ENCODE assay signal across 20 cellular contexts in the genomic region with DNA sequence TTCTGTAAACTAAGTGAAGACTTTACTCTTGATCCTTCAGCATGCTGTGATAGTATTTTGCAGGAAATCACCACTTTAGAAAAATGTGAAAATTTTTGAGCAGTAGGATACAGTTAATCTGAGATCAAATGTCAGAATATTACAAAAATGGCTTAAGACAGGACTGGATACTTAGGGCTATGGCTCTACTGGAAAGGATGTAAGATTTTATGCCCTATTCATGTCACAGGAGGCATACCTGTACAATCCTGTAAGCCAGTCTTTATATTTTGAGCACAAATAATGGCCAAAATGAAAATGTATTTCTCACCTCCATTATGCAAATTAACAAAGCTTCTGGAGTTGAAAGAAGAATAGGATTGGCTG. TPM values are rescaled to one million over a fixed set of nuclear protein-coding genes. Genes with fewer than 3 reads are reported as not detected.
A peak's percentile ranks its signal among the peaks of the same experiment; 100 is the strongest.
DNase-seq lines count a peak whose midpoint lies in the region; ATAC-seq, FAIRE-seq and TF ChIP-seq lines count a peak whose summit lies in the region.
"Had no signal": no experiment of that assay in that cellular context is flagged by ENCODE, and none has a peak within 500 bp of the region (broad histone marks: within the 10 kb centered on the region; RNA-seq: fewer than 3 reads in every experiment).

No MANE protein-coding gene starts in this region.

- intact Hi-C loops in HCT116 (cut with micrococcal nuclease) (no loop called here), adrenal gland (cut with DNase I) (no loop called here), HepG2 (cut with micrococcal nuclease; ENCODE audit: unreplicated experiment) (loop anchor here (1.0 to 2.0 kb wide), 4 partner anchors 9 to 339 kb away; a partner anchor contains a TSS), transverse colon (cut with DNase I; ENCODE audit: low total_unique reads) (no loop called here)

- H3K27ac Mint-ChIP-seq in osteocyte (ENCODE audit: unreplicated experiment), result no peak overlapping the region
- H3K27ac Mint-ChIP-seq: activated naive CD4-positive, alpha-beta T cell treated with anti-CD3 and anti-CD28 coated beads, Interleukin-2, amount 50 U/mL, for 24 hours; activated T-cell treated with anti-CD3 and anti-CD28 coated beads, Interleukin-2, amount 50 U/mL, for 24 hours had no signal

- H3K36me3 ChIP-seq in HCT116 (ENCODE audit: control insufficient read depth in 1 of 2, insufficient read depth in 2 of 2, low read length in 2 of 2) (no peaks in the 10 kb centered on the region), adrenal gland (replicated peaks in 1 of 2) (no peaks in the 10 kb centered on the region), HepG2 (replicated peaks in 1 of 2; ENCODE audit: control insufficient read depth in 1 of 2, insufficient read depth in 2 of 2, low read length in 2 of 2) (no peaks in the 10 kb centered on the region), transverse colon (no peaks in the 10 kb centered on the region)
- H3K36me3 ChIP-seq: BE2C, neutrophil had no signal

- CTCF ChIA-PET in HCT116 (lab: Charles Lee), result no interaction called here
- CTCF ChIA-PET in HepG2 (lab: Yijun Ruan, JAX; ENCODE audit: low intra/inter-chr PET ratio, low total read pairs), result no interaction called here

- H3K36me3 Mint-ChIP-seq in osteocyte (ENCODE audit: unreplicated experiment), result no peaks in the 10 kb centered on the region

- peak overlapping the region; percentile 82 for H3K27ac ChIP-seq in HCT116 (ENCODE audit: low read depth, low read length)
- peak overlapping the region in 3 of 5 donors; percentile 4 to 64 (median 25) for H3K27ac ChIP-seq in adrenal gland
- H3K27ac ChIP-seq in HepG2 (ENCODE audit: extremely low read length, insufficient read depth, low read length), result peak overlapping the region; percentile 98
- peak overlapping the region; percentile 50 to 68 (median 62) for H3K27ac ChIP-seq in transverse colon
- H3K27ac ChIP-seq: dorsolateral prefrontal cortex, neutrophil, SK-N-MC had no signal

- RAD21 ChIA-PET in HCT116 (lab: Charles Lee; ENCODE audit: low non-redundant PET in 1 of 2, low total read pairs in 2 of 2, uncharacterized antibody in 2 of 2, unreplicated experiment in 2 of 2), result no interaction called here

- ATAC-seq in HCT116, result 0 out of 2 replicates have a peak, but pooled peaks have one; percentile 8
- ATAC-seq in HepG2, result peak; percentile 56; the same call in 2 of the 3 replicates
- ATAC-seq in HG03095 (IDR thresholded peaks at IDR 0.05; ENCODE audit: unreplicated experiment), result no peak

- H3K79me2 ChIP-seq in HCT116 (ENCODE audit: insufficient read depth, low read length) (no peaks in the 10 kb centered on the region), HepG2 (ENCODE audit: insufficient read depth, low read length) (peaks cover 30% of the 10 kb centered on the region)

- TF ChIP-seq POLR2A in HCT116 (IDR thresholded peaks at IDR 0.05; ENCODE audit: borderline replicate concordance, extremely low read depth, insufficient read depth, insufficient read length), result no peak
- no peak for TF ChIP-seq POLR2A in adrenal gland (IDR thresholded peaks at IDR 0.05)
- no peak for TF ChIP-seq POLR2A in HepG2 (IDR thresholded peaks at IDR 0.05; ENCODE audit: insufficient read depth in 1 of 2, low read depth in 2 of 2, low read length in 2 of 2)
- TF ChIP-seq POLR2A in transverse colon (IDR thresholded peaks at IDR 0.05), result no peak

- no peak for TF ChIP-seq RAD21 in HCT116 (IDR thresholded peaks at IDR 0.05; ENCODE audit: low read depth)
- no peak for TF ChIP-seq RAD21 in HepG2 (CRISPR knock-in tag; IDR thresholded peaks at IDR 0.05)

- H3K9me2 ChIP-seq in HCT116 (ENCODE audit: insufficient read depth), result no peaks in the 10 kb centered on the region

- no peaks in the 10 kb centered on the region for H4K20me1 ChIP-seq in HCT116 (ENCODE audit: insufficient read depth)
- H4K20me1 ChIP-seq in HepG2 (ENCODE audit: insufficient read depth, low read length), result no peaks in the 10 kb centered on the region

- H2AFZ ChIP-seq in HCT116 (ENCODE audit: low read depth, low read length, poor library complexity, severe bottlenecking) (peak overlapping the region; percentile 56), HepG2 (ENCODE audit: low read length) (no peak overlapping the region)

- H3K9me3 ChIP-seq in HCT116 (ENCODE audit: control insufficient read depth in 1 of 2, insufficient read depth in 1 of 2, low read depth in 1 of 2, low read length in 2 of 2) (no peaks in the 10 kb centered on the region), adrenal gland (replicated peaks in 1 of 3) (no peaks in the 10 kb centered on the region), HepG2 (ENCODE audit: low read length) (no peaks in the 10 kb centered on the region), transverse colon (peaks cover 0 to 6% of the 10 kb centered on the region in 2 donors)
- H3K9me3 ChIP-seq: BE2C, neutrophil had no signal

- H3K4me1 Mint-ChIP-seq in osteocyte (ENCODE audit: unreplicated experiment), result peaks cover 12% of the 10 kb centered on the region

- H3K27me3 Mint-ChIP-seq in osteocyte (ENCODE audit: unreplicated experiment), result no peaks in the 10 kb centered on the region
- H3K27me3 Mint-ChIP-seq: activated naive CD4-positive, alpha-beta T cell treated with anti-CD3 and anti-CD28 coated beads, Interleukin-2, amount 50 U/mL, for 24 hours; activated T-cell treated with anti-CD3 and anti-CD28 coated beads, Interleukin-2, amount 50 U/mL, for 24 hours had no signal

- H3K27me3 ChIP-seq in HCT116 (ENCODE audit: insufficient read depth, low read length) (no peaks in the 10 kb centered on the region), adrenal gland (no peaks in the 10 kb centered on the region), HepG2 (ENCODE audit: control insufficient read depth in 1 of 2, insufficient read depth in 2 of 2, low read length in 2 of 2) (no peaks in the 10 kb centered on the region), transverse colon (no peaks in the 10 kb centered on the region)
- H3K27me3 ChIP-seq: BE2C, neutrophil had no signal

- no peak overlapping the region for H3K4me3 Mint-ChIP-seq in osteocyte (ENCODE audit: unreplicated experiment)
- H3K4me3 Mint-ChIP-seq: activated naive CD4-positive, alpha-beta T cell treated with anti-CD3 and anti-CD28 coated beads, Interleukin-2, amount 50 U/mL, for 24 hours; activated T-cell treated with anti-CD3 and anti-CD28 coated beads, Interleukin-2, amount 50 U/mL, for 24 hours had no signal

- H3K4me1 ChIP-seq in HCT116 (ENCODE audit: control insufficient read depth in 1 of 2, insufficient read depth in 2 of 2, low read length in 2 of 2), result peaks cover 43 to 63% of the 10 kb centered on the region in 2 experiments
- peaks cover 24 to 35% of the 10 kb centered on the region in 2 donors for H3K4me1 ChIP-seq in adrenal gland (replicated peaks in 1 of 2)
- peaks cover 79% of the 10 kb centered on the region for H3K4me1 ChIP-seq in HepG2 (ENCODE audit: insufficient read depth, low read length)
- H3K4me1 ChIP-seq in transverse colon, result peaks cover 13 to 25% (median 19%) of the 10 kb centered on the region in 4 donors
- H3K4me1 ChIP-seq: BE2C had no signal

- no peak for FAIRE-seq in HepG2 (lab: Jason Lieb, UNC)

- TF ChIP-seq EP300 in HepG2 (IDR thresholded peaks at IDR 0.05; ENCODE audit: low read depth in 2 of 2, low read length in 2 of 2), result no peak
- no peak for TF ChIP-seq EP300 in HepG2 (CRISPR knock-in tag; IDR thresholded peaks at IDR 0.05; ENCODE audit: borderline replicate concordance)
- no peak for TF ChIP-seq EP300 in transverse colon (IDR thresholded peaks at IDR 0.05; ENCODE audit: low read depth)

- peak overlapping the region; percentile 50 for H3K9ac ChIP-seq in HCT116 (ENCODE audit: low read length)
- peak overlapping the region; percentile 69 for H3K9ac ChIP-seq in HepG2 (ENCODE audit: insufficient read depth, low read depth, low read length)

- H3K4me3 ChIP-seq in HCT116 (replicated peaks in 1 of 2; ENCODE audit: low read depth in 1 of 2, low read length in 2 of 2), result peak overlapping the region in 1 of 2 experiments; percentile 21; a peak in 2 of 4 replicates
- no peak overlapping the region for H3K4me3 ChIP-seq in adrenal gland
- H3K4me3 ChIP-seq in HepG2 (replicated peaks in 1 of 3; ENCODE audit: insufficient read depth in 1 of 3, low read depth in 2 of 3, low read length in 3 of 3), result peak overlapping the region in 1 of 3 experiments; percentile 12; a peak in 1 of 6 replicates
- H3K4me3 ChIP-seq in transverse colon, result no peak overlapping the region
- H3K4me3 ChIP-seq: dorsolateral prefrontal cortex, mucosa of descending colon, SK-N-MC had no signal

- in situ Hi-C loops in HepG2 (cut with HindIII; ENCODE audit: extremely low pct_ligation_motif_present, low pct_unique_long_range_greater_than_20kb), result no loop called here
- in situ Hi-C loops in transverse colon (cut with MboI; ENCODE audit: low pct_ligation_motif_present in 1 of 4, low pct_unique_long_range_greater_than_20kb in 1 of 4, low sequenced_read_pairs in 3 of 4), result no loop called here

- H3K4me2 ChIP-seq in HCT116 (ENCODE audit: low read length) (peak overlapping the region; percentile 66), HepG2 (ENCODE audit: low read depth, low read length) (peak overlapping the region; percentile 51)

- TF ChIP-seq CTCF in HCT116 (IDR thresholded peaks at IDR 0.05 in 2 of 3, conservative IDR thresholded peaks at IDR 0.05 in 1 of 3; ENCODE audit: borderline replicate concordance in 1 of 3, insufficient read depth in 1 of 3, low read depth in 2 of 3, low read length in 2 of 3) (no peak), adrenal gland (IDR thresholded peaks at IDR 0.05) (no peak), HepG2 (CRISPR knock-in tag; IDR thresholded peaks at IDR 0.05) (no peak), transverse colon (IDR thresholded peaks at IDR 0.05) (no peak), osteocyte (IDR thresholded peaks at IDR 0.05) (no peak)

- POLR2A ChIA-PET in HCT116 (lab: Charles Lee), result no interaction called here
- POLR2A ChIA-PET in HepG2 (lab: Yijun Ruan, JAX), result interaction anchor here (0.6 to 3.1 kb wide), 9 partner anchors 9 to 370 kb away, joined by 3 to 42 read pairs (median 4); a partner anchor contains a TSS

- BruUV-seq in HCT116 (replicated peaks; lab: Mats Ljungman, UMichigan) (no TSS peak), HepG2 (replicated peaks; lab: Mats Ljungman, UMichigan) (TSS peak; percentile 92)

- DNase-seq in HCT116 (ENCODE audit: low read depth, low spot score) (no peak), adrenal gland (no peak), HepG2 (ENCODE audit: low spot score) (no peak), transverse colon (no peak), RKO (ENCODE audit: low spot score) (no peak), osteocyte (ENCODE audit: extremely low spot score, unreplicated experiment) (no peak)
- DNase-seq: activated CD4-positive, alpha-beta T cell treated with anti-CD3 and anti-CD28 coated beads, Interleukin-2, amount 50 U/mL, for 4 hours; activated T-cell treated with anti-CD3 and anti-CD28 coated beads, Interleukin-2, amount 50 U/mL, for 24 hours; BE2C; DMS 273 treated with DMSO at 0.1 percent for 48 hours; dorsolateral prefrontal cortex; KBM-7; mucosa of descending colon; NCI-H2081; NCI-H524; right cardiac atrium had no signal

- peaks cover 11% of the 10 kb centered on the region for H3K9me3 Mint-ChIP-seq in osteocyte (ENCODE audit: unreplicated experiment)

RNA-seq across cellular contexts. Expression of a gene that starts 8.6 kb away (rescaled TPM):
- total RNA-seq in HCT116 (2021; ENCODE audit: unreplicated experiment) (22.5 TPM), adrenal gland (100 to 1,000 TPM; 142 to 296 (median 178) TPM), HepG2 (2016; rRNA removed; fragmentation: Illumina TruSeq; extraction: Trizol) (68.1 and 82.2 TPM in 2 replicates), transverse colon (100 to 1,000 TPM in 2 of 4 donors, 10 to 100 TPM in 2; 63.2 to 179 (median 98.5) TPM), osteocyte (71.5 and 72.1 TPM in 2 replicates)
- polyA plus RNA-seq in HCT116 (2012), result 8.1 and 8.9 TPM in 2 replicates
- polyA plus RNA-seq in adrenal gland (100 to 1,000 TPM in 1 of 3 donors, 10 to 100 TPM in 2; 19.1 to 128 (median 20.8) TPM), HepG2 (2011; rRNA removed) (187 and 204 TPM in 2 replicates)
- total RNA-seq in HepG2 (2016; cell fraction: cytosol; rRNA removed; fragmentation: Illumina TruSeq; extraction: Trizol; ENCODE audit: low read depth), result 25.9 and 27.4 TPM in 2 replicates
- 66.0 and 82.3 TPM in 2 replicates for total RNA-seq in HepG2 (2016; cell fraction: insoluble cytoplasmic fraction; rRNA removed; fragmentation: Illumina TruSeq; extraction: Trizol)
- total RNA-seq in HepG2 (2016; cell fraction: membrane; rRNA removed; fragmentation: Illumina TruSeq; extraction: Trizol), result 67.6 and 68.8 TPM in 2 replicates
- total RNA-seq in HepG2 (2016; cell fraction: nucleus; rRNA removed; fragmentation: Illumina TruSeq; extraction: Trizol), result 134 and 135 TPM in 2 replicates
- 141 and 194 TPM in 2 replicates for polyA plus RNA-seq in HepG2 (2011; cell fraction: cytosol; rRNA removed)
- polyA plus RNA-seq in HepG2 (2011; cell fraction: nucleus; rRNA removed), result 105 and 123 TPM in 2 replicates
- 125 and 162 TPM in 2 replicates for polyA plus RNA-seq in HepG2 (2012)
- polyA plus RNA-seq in HepG2 (2016; cell fraction: cytosol; fragmentation: Illumina TruSeq; extraction: Trizol; ENCODE audit: low read depth), result 8.6 and 9.7 TPM in 2 replicates
- 68.0 and 70.0 TPM in 2 replicates for polyA plus RNA-seq in HepG2 (2016; cell fraction: insoluble cytoplasmic fraction; fragmentation: Illumina TruSeq; extraction: Trizol; ENCODE audit: low read depth)
- 38.2 and 38.9 TPM in 2 replicates for polyA plus RNA-seq in HepG2 (2016; cell fraction: membrane; fragmentation: Illumina TruSeq; extraction: Trizol; ENCODE audit: low read depth)
- polyA plus RNA-seq in HepG2 (2016; cell fraction: nucleus; fragmentation: Illumina TruSeq; extraction: Trizol; ENCODE audit: insufficient read depth, low read depth), result 134 and 138 TPM in 2 replicates
- 24.1 and 399 TPM in 2 replicates for polyA minus RNA-seq in HepG2 (2011; rRNA and poly(A)+ RNA removed; ENCODE audit: low replicate concordance)
- 188 and 237 TPM in 2 replicates for polyA minus RNA-seq in HepG2 (2011; cell fraction: cytosol; rRNA and poly(A)+ RNA removed)
- polyA minus RNA-seq in HepG2 (2011; cell fraction: nucleus; rRNA and poly(A)+ RNA removed), result 353 and 432 TPM in 2 replicates

Comparison
In these comparisons a context has a peak if more than half of its experiments do, and no peak if none do; other contexts are left out.
1. H3K27ac ChIP-seq: peak in every context shown above with its lines; median percentile 98 in HepG2; 82 in HCT116; 62 in transverse colon; 25 in adrenal gland.